Comparison of ENCODE assay signal across 13 cellular contexts in the genomic region with DNA sequence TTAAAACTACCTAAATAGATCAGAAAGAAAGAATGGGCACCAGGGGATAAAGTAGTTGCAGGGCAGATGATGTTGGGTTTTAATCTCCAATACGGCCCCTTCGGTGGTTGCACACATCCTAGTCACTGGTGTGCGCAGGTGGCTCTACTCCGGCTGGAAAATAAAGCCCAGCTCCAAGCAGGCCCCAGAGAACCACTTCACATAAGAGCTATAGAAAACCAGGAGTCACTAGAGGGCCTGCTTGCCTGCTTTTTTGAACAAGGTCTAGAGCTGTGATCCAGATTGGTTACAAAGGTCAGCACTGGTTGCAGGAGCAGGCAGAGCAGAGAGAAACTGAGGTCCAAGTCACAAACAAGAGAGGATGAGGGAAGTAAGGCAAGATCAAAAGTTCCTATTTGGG. TPM values are rescaled to one million over a fixed set of nuclear protein-coding genes. Genes with fewer than 3 reads are reported as not detected.
DNase-seq lines count a peak whose midpoint lies in the region; ATAC-seq and TF ChIP-seq lines count a peak whose summit lies in the region.
"Had no signal": no experiment of that assay in that cellular context is flagged by ENCODE, and none has a peak within 500 bp of the region (broad histone marks: within the 10 kb centered on the region; RNA-seq: fewer than 3 reads in every experiment).

No MANE protein-coding gene starts in this region.

- H3K9me3 ChIP-seq in colonic mucosa = no peaks in the 10 kb centered on the region
- H3K9me3 ChIP-seq in upper lobe of right lung = no peaks in the 10 kb centered on the region

- no peaks in the 10 kb centered on the region for H3K4me1 ChIP-seq in colonic mucosa
- H3K4me1 ChIP-seq in upper lobe of right lung = peaks cover 5% of the 10 kb centered on the region
- H3K4me1 ChIP-seq: foreskin keratinocyte had no signal

- TF ChIP-seq CTCF in colonic mucosa (IDR thresholded peaks at IDR 0.05) = no peak
- no peak for TF ChIP-seq CTCF in upper lobe of right lung (IDR thresholded peaks at IDR 0.05)

- H3K4me3 ChIP-seq in colonic mucosa (no peak overlapping the region), upper lobe of right lung (no peak overlapping the region)

- peak; percentile 2 for DNase-seq in NCI-H2171 treated with DMSO at 0.1 percent for 48 hours (lab: John Stamatoyannopoulos, UW)
- DNase-seq in NCI-H2171 (lab: John Stamatoyannopoulos, UW) = no peak
- peak; percentile 64 for DNase-seq in NCI-H2196 (lab: John Stamatoyannopoulos, UW; ENCODE audit: unreplicated experiment)
- peak; percentile 33 for DNase-seq in colonic mucosa
- no peak for DNase-seq in upper lobe of right lung
- DNase-seq in NOMO-1 treated with dmso at 0.1 percent for 144 hours (lab: John Stamatoyannopoulos, UW; ENCODE audit: unreplicated experiment) = no peak
- no peak for DNase-seq in HuH-7.5 (ENCODE audit: low spot score)
- DNase-seq in GF-D8 (lab: John Stamatoyannopoulos, UW) = no peak
- DNase-seq: amniotic stem cell, DMS79, foreskin keratinocyte had no signal

- H3K9ac ChIP-seq in colonic mucosa (ENCODE audit: low read depth in 2 of 2, low read length in 2 of 2) = no peak overlapping the region

- ATAC-seq in upper lobe of right lung = peak; percentile 84
- ATAC-seq: foreskin keratinocyte had no signal

- H3K27ac ChIP-seq in colonic mucosa (no peak overlapping the region), upper lobe of right lung (peak overlapping the region; percentile 75)
- H3K27ac ChIP-seq: foreskin keratinocyte had no signal

- H3K27me3 ChIP-seq in colonic mucosa (no peaks in the 10 kb centered on the region), upper lobe of right lung (no peaks in the 10 kb centered on the region)
- H3K27me3 ChIP-seq: foreskin keratinocyte had no signal

- H3K36me3 ChIP-seq in colonic mucosa = no peaks in the 10 kb centered on the region
- no peaks in the 10 kb centered on the region for H3K36me3 ChIP-seq in upper lobe of right lung

- intact Hi-C loops in colonic mucosa (cut with DNase I) (loop anchor here (5.0 kb wide), 1 partner anchor 104 kb away; no protein-coding TSS in a partner anchor), upper lobe of right lung (cut with DNase I) (no loop called here)

RNA-seq across cellular contexts. Expression of gene MS4A8, which starts 41.5 kb away (rescaled TPM):
- total RNA-seq in colonic mucosa = 10 to 100 TPM in 1 of 2 donors, 1 to 10 TPM in 1; 6.3 to 24.0 TPM
- total RNA-seq in upper lobe of right lung = not detected
- total RNA-seq: dermis microvascular lymphatic vessel endothelial cell; foreskin keratinocyte; T-helper 2 cell treated with Interferon-gamma antibody and Interleukin-4, amounts not matched to agents 100 ng/mL and 5 ng/mL, for 36 hours had no signal

Comparison
In these comparisons a context has a peak if more than half of its experiments do, and no peak if none do; other contexts are left out.
1. DNase-seq: peak in NCI-H2171 treated with DMSO at 0.1 percent for 48 hours (single experiment), NCI-H2196 (single experiment) and colonic mucosa (single experiment); none in NCI-H2171 (single experiment), upper lobe of right lung (single experiment), NOMO-1 treated with dmso at 0.1 percent for 144 hours (single experiment), HuH-7.5 (single experiment) and GF-D8 (single experiment).